Comparison of ENCODE assay signal across 25 cellular contexts in the genomic region with DNA sequence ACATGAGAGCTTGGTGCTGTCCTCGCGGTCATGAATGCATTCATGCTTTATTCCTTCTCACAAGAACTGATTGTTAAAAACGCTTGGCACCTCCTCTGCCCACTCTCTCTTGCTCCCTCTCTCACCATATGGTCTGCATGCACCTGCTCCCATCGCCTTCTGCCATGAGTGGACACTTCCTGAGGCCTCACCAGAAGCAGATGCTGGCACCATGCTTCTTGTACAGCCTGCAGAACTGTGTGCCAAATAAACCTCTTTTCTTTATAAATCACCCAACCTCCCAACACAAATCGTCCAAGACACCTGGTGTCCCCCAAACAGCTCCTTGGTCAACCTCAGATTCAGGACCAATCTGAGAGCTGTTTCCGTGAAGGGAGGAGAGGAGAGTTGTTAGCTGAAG.
"Had no signal": no experiment of that assay in that cellular context is flagged by ENCODE, and none has a peak within 500 bp of the region (broad histone marks: within the 10 kb centered on the region; RNA-seq: fewer than 3 reads in every experiment).

No MANE protein-coding gene starts in this region.

- H3K27me3 ChIP-seq: SJSA1 had no signal

- H3K27me3 Mint-ChIP-seq: activated CD4-positive, alpha-beta T cell treated with anti-CD3 and anti-CD28 coated beads for 36 hours; activated naive CD8-positive, alpha-beta T cell had no signal

- H3K4me1 Mint-ChIP-seq: WTC11 had no signal

- DNase-seq: activated CD4-positive, alpha-beta memory T cell treated with anti-CD3 and anti-CD28 coated beads, Interleukin-2, amount 10 ng/mL, durations not matched to agents 7 days and 5 days; activated CD4-positive, alpha-beta T cell treated with anti-CD3 and anti-CD28 coated beads for 36 hours; activated CD4-positive, alpha-beta T cell treated with anti-CD3 and anti-CD28 coated beads, Interleukin-2, amount 50 U/mL, for 1 hour; activated gamma-delta T cell; activated naive CD4-positive, alpha-beta T cell treated with anti-CD3 and anti-CD28 coated beads for 36 hours; caudate nucleus; IMR-90; KG1; NCI-H1092; NCI-H1417; NCI-H1930; NCI-H2171; NCI-H2227 treated with DMSO at 0.1 percent for 48 hours; NCI-H510A; NCI-H526 treated with DMSO at 0.1 percent for 48 hours; NCI-H82; RPMI8226; SHP77; T-helper 9 cell had no signal

- H3K36me3 ChIP-seq: SJSA1 had no signal

- H3K27ac Mint-ChIP-seq: activated CD4-positive, alpha-beta memory T cell treated with anti-CD3 and anti-CD28 coated beads, Interleukin-2, amount 10 ng/mL, durations not matched to agents 7 days and 5 days; activated CD4-positive, alpha-beta T cell treated with anti-CD3 and anti-CD28 coated beads for 36 hours; activated naive CD4-positive, alpha-beta T cell treated with anti-CD3 and anti-CD28 coated beads for 36 hours; activated naive CD8-positive, alpha-beta T cell; activated T-helper 1 cell treated with anti-CD3 and anti-CD28 coated beads, Interleukin-12 subunit alpha, Interleukin-12 subunit beta, Interleukin-2, Interleukin-4 antibody, amounts not matched to agents 30 ng/mL and 10 ng/mL and 1 ng/mL, durations not matched to agents 14 hours and 24 hours and 36 hours; T-helper 1 cell treated with Interleukin-12 subunit alpha and Interleukin-12 subunit beta and Interleukin-4 antibody, amounts not matched to agents 30 μg/mL and 1 μg/mL, for 36 hours; WTC11 had no signal

- ATAC-seq: activated CD4-positive, alpha-beta T cell treated with anti-CD3 and anti-CD28 coated beads for 36 hours; SK-N-SH treated with all-trans-retinoic acid at 6 μM for 48 hours; WTC11 had no signal

- H3K4me1 ChIP-seq: SJSA1 had no signal

- H3K4me3 ChIP-seq: SJSA1 had no signal

- H3K27ac ChIP-seq: SJSA1 had no signal

- H3K9me3 ChIP-seq: SJSA1 had no signal

- H3K4me3 Mint-ChIP-seq: activated CD4-positive, alpha-beta memory T cell treated with anti-CD3 and anti-CD28 coated beads, Interleukin-2, amount 10 ng/mL, durations not matched to agents 7 days and 5 days; activated CD4-positive, alpha-beta T cell treated with anti-CD3 and anti-CD28 coated beads for 36 hours; activated naive CD4-positive, alpha-beta T cell treated with anti-CD3 and anti-CD28 coated beads for 36 hours; activated naive CD8-positive, alpha-beta T cell; activated T-helper 1 cell treated with anti-CD3 and anti-CD28 coated beads, Interleukin-12 subunit alpha, Interleukin-12 subunit beta, Interleukin-2, Interleukin-4 antibody, amounts not matched to agents 30 ng/mL and 10 ng/mL and 1 ng/mL, durations not matched to agents 14 hours and 24 hours and 36 hours; T-helper 1 cell treated with Interleukin-12 subunit alpha and Interleukin-12 subunit beta and Interleukin-4 antibody, amounts not matched to agents 30 μg/mL and 1 μg/mL, for 36 hours; WTC11 had no signal
